Comparison of ENCODE assay signal across 11 cellular contexts in genomic region chr3:98564282-98565005, GRCh38. TPM values are rescaled to one million over a fixed set of nuclear protein-coding genes. Genes with fewer than 3 reads are reported as not detected.
DNase-seq lines count a peak whose midpoint lies in the region; ATAC-seq and TF ChIP-seq lines count a peak whose summit lies in the region.
"Had no signal": no experiment of that assay in that cellular context is flagged by ENCODE, and none has a peak within 500 bp of the region (broad histone marks: within the 10 kb centered on the region; RNA-seq: fewer than 3 reads in every experiment).

No MANE protein-coding gene starts in this region.

- H3K4me1 ChIP-seq in CD4-positive, CD25-positive, alpha-beta regulatory T cell (ENCODE audit: control insufficient read depth, insufficient read depth, low read length, poor library complexity, severe bottlenecking): peaks cover 71% of the 10 kb centered on the region
- no peaks in the 10 kb centered on the region for H3K4me1 ChIP-seq in left ventricle myocardium inferior

- ATAC-seq in CD4-positive, CD25-positive, alpha-beta regulatory T cell (ENCODE audit: low read depth in 2 of 2): peak; percentile 70 to 71
- ATAC-seq in GM19023 (IDR thresholded peaks at IDR 0.05; ENCODE audit: unreplicated experiment) (peak; percentile 11), HG03135 (IDR thresholded peaks at IDR 0.05; ENCODE audit: unreplicated experiment) (peak; percentile 4)

- H3K9me3 ChIP-seq in CD4-positive, CD25-positive, alpha-beta regulatory T cell (ENCODE audit: control insufficient read depth in 2 of 2, low read length in 2 of 2): no peaks in the 10 kb centered on the region
- H3K9me3 ChIP-seq in left ventricle myocardium inferior (replicated peaks): no peaks in the 10 kb centered on the region

- H3K27me3 ChIP-seq in CD4-positive, CD25-positive, alpha-beta regulatory T cell (ENCODE audit: control insufficient read depth, insufficient read depth, low read length): no peaks in the 10 kb centered on the region
- H3K27me3 ChIP-seq in left ventricle myocardium inferior (ENCODE audit: low read depth): no peaks in the 10 kb centered on the region

- peaks cover 0 to 7% (median 0%) of the 10 kb centered on the region in 7 donors for H3K9me3 Mint-ChIP-seq in CD4-positive, CD25-positive, alpha-beta regulatory T cell
- peaks cover 4% of the 10 kb centered on the region for H3K9me3 Mint-ChIP-seq in activated T-helper 1 cell treated with anti-CD3 and anti-CD28 coated beads, Interleukin-12 subunit alpha, Interleukin-12 subunit beta, Interleukin-2, Interleukin-4 antibody, amounts not matched to agents 30 ng/mL and 10 ng/mL and 1 ng/mL, durations not matched to agents 14 hours and 24 hours and 36 hours

- peak overlapping the region; percentile 95 to 100 (median 97) for H3K27ac Mint-ChIP-seq in CD4-positive, CD25-positive, alpha-beta regulatory T cell
- peak overlapping the region; percentile 45 for H3K27ac Mint-ChIP-seq in activated T-helper 1 cell treated with anti-CD3 and anti-CD28 coated beads, Interleukin-12 subunit alpha, Interleukin-12 subunit beta, Interleukin-2, Interleukin-4 antibody, amounts not matched to agents 30 ng/mL and 10 ng/mL and 1 ng/mL, durations not matched to agents 14 hours and 24 hours and 36 hours

- H3K36me3 Mint-ChIP-seq in CD4-positive, CD25-positive, alpha-beta regulatory T cell: no peaks in the 10 kb centered on the region
- H3K36me3 Mint-ChIP-seq in activated T-helper 1 cell treated with anti-CD3 and anti-CD28 coated beads, Interleukin-12 subunit alpha, Interleukin-12 subunit beta, Interleukin-2, Interleukin-4 antibody, amounts not matched to agents 30 ng/mL and 10 ng/mL and 1 ng/mL, durations not matched to agents 14 hours and 24 hours and 36 hours (ENCODE audit: low read depth): peaks cover 9% of the 10 kb centered on the region

- peak overlapping the region; percentile 72 for H3K4me3 ChIP-seq in CD4-positive, CD25-positive, alpha-beta regulatory T cell (ENCODE audit: low read depth, low read length)
- H3K4me3 ChIP-seq in left ventricle myocardium inferior: no peak overlapping the region

- peak overlapping the region; percentile 58 to 82 (median 78) for H3K4me3 Mint-ChIP-seq in CD4-positive, CD25-positive, alpha-beta regulatory T cell
- peak overlapping the region; percentile 60 for H3K4me3 Mint-ChIP-seq in activated T-helper 1 cell treated with anti-CD3 and anti-CD28 coated beads, Interleukin-12 subunit alpha, Interleukin-12 subunit beta, Interleukin-2, Interleukin-4 antibody, amounts not matched to agents 30 ng/mL and 10 ng/mL and 1 ng/mL, durations not matched to agents 14 hours and 24 hours and 36 hours

- peak overlapping the region; percentile 94 for H3K27ac ChIP-seq in CD4-positive, CD25-positive, alpha-beta regulatory T cell (ENCODE audit: insufficient read depth, low read length, poor library complexity, severe bottlenecking)
- H3K27ac ChIP-seq in left ventricle myocardium inferior (replicated peaks) (no peak overlapping the region), caudate nucleus (ENCODE audit: low read depth, low read length) (no peak overlapping the region)
- H3K27ac ChIP-seq: VCaP had no signal

- peaks cover 45 to 79% (median 63%) of the 10 kb centered on the region in 4 donors for H3K4me1 Mint-ChIP-seq in CD4-positive, CD25-positive, alpha-beta regulatory T cell
- H3K4me1 Mint-ChIP-seq in activated T-helper 1 cell treated with anti-CD3 and anti-CD28 coated beads, Interleukin-12 subunit alpha, Interleukin-12 subunit beta, Interleukin-2, Interleukin-4 antibody, amounts not matched to agents 30 ng/mL and 10 ng/mL and 1 ng/mL, durations not matched to agents 14 hours and 24 hours and 36 hours (ENCODE audit: low read depth): peaks cover 94% of the 10 kb centered on the region

- intact Hi-C loops in activated T-helper 1 cell treated with anti-CD3 and anti-CD28 coated beads, Interleukin-12 subunit alpha, Interleukin-12 subunit beta, Interleukin-2, Interleukin-4 antibody, amounts not matched to agents 30 ng/mL and 10 ng/mL and 1 ng/mL, durations not matched to agents 14 hours and 24 hours and 36 hours (cut with micrococcal nuclease): loop anchor here (1.0 to 10.0 kb wide), 7 partner anchors 7 to 1310 kb away; partner anchors contain the start of gene CLDND1
- intact Hi-C loops in left ventricle myocardium inferior (cut with micrococcal nuclease): no loop called here

- peak; percentile 20 to 88 (median 65) for DNase-seq in CD4-positive, CD25-positive, alpha-beta regulatory T cell
- DNase-seq in activated T-helper 1 cell treated with anti-CD3 and anti-CD28 coated beads, Interleukin-12 subunit alpha, Interleukin-12 subunit beta, Interleukin-2, Interleukin-4 antibody, amounts not matched to agents 30 ng/mL and 10 ng/mL and 1 ng/mL, durations not matched to agents 14 hours and 24 hours and 36 hours (ENCODE audit: low spot score): no peak
- DNase-seq in NCI-H226: no peak
- DNase-seq in left ventricle myocardium inferior: no peak
- DNase-seq in caudate nucleus (lab: John Stamatoyannopoulos, UW): no peak
- no peak for DNase-seq in kidney tubule cell (ENCODE audit: low spot score)
- DNase-seq: head of caudate nucleus, NCI-H446 had no signal

- H3K36me3 ChIP-seq in CD4-positive, CD25-positive, alpha-beta regulatory T cell (ENCODE audit: control insufficient read depth, insufficient read depth, low read length): no peaks in the 10 kb centered on the region
- no peaks in the 10 kb centered on the region for H3K36me3 ChIP-seq in left ventricle myocardium inferior

- peaks cover 4% of the 10 kb centered on the region for H3K27me3 Mint-ChIP-seq in CD4-positive, CD25-positive, alpha-beta regulatory T cell
- H3K27me3 Mint-ChIP-seq in activated T-helper 1 cell treated with anti-CD3 and anti-CD28 coated beads, Interleukin-12 subunit alpha, Interleukin-12 subunit beta, Interleukin-2, Interleukin-4 antibody, amounts not matched to agents 30 ng/mL and 10 ng/mL and 1 ng/mL, durations not matched to agents 14 hours and 24 hours and 36 hours (ENCODE audit: insufficient read depth): no peaks in the 10 kb centered on the region

- no peak for TF ChIP-seq CTCF in left ventricle myocardium inferior (IDR thresholded peaks at IDR 0.05; ENCODE audit: borderline replicate concordance)

RNA-seq across cellular contexts. Expression of gene CPOX, which starts 29.0 kb away (rescaled TPM):
- total RNA-seq in CD4-positive, CD25-positive, alpha-beta regulatory T cell: 22.8 TPM
- 1 to 10 TPM; 7.1 to 9.5 (median 7.2) TPM for polyA plus RNA-seq in CD4-positive, CD25-positive, alpha-beta regulatory T cell
- 42.2 and 47.4 TPM in 2 replicates for total RNA-seq in activated T-helper 1 cell treated with anti-CD3 and anti-CD28 coated beads, Interleukin-12 subunit alpha, Interleukin-12 subunit beta, Interleukin-2, Interleukin-4 antibody, amounts not matched to agents 30 ng/mL and 10 ng/mL and 1 ng/mL, durations not matched to agents 14 hours and 24 hours and 36 hours
- total RNA-seq in left ventricle myocardium inferior: 12.8 TPM

RNA-seq across cellular contexts. Expression of gene GPR15, which starts 32.7 kb away (rescaled TPM):
- total RNA-seq in CD4-positive, CD25-positive, alpha-beta regulatory T cell: 5.7 TPM
- 10 to 100 TPM in 2 of 4 donors, 1 to 10 TPM in 2; 8.6 to 72.4 (median 9.8) TPM for polyA plus RNA-seq in CD4-positive, CD25-positive, alpha-beta regulatory T cell
- 5.6 and 6.8 TPM in 2 replicates for total RNA-seq in activated T-helper 1 cell treated with anti-CD3 and anti-CD28 coated beads, Interleukin-12 subunit alpha, Interleukin-12 subunit beta, Interleukin-2, Interleukin-4 antibody, amounts not matched to agents 30 ng/mL and 10 ng/mL and 1 ng/mL, durations not matched to agents 14 hours and 24 hours and 36 hours
- total RNA-seq in left ventricle myocardium inferior: not detected

RNA-seq across cellular contexts. Expression of gene CLDND1, which starts 41.7 kb away (rescaled TPM):
- 266 TPM for total RNA-seq in CD4-positive, CD25-positive, alpha-beta regulatory T cell
- 100 to 1,000 TPM; 193 to 320 (median 249) TPM for polyA plus RNA-seq in CD4-positive, CD25-positive, alpha-beta regulatory T cell
- total RNA-seq in activated T-helper 1 cell treated with anti-CD3 and anti-CD28 coated beads, Interleukin-12 subunit alpha, Interleukin-12 subunit beta, Interleukin-2, Interleukin-4 antibody, amounts not matched to agents 30 ng/mL and 10 ng/mL and 1 ng/mL, durations not matched to agents 14 hours and 24 hours and 36 hours: 314 and 328 TPM in 2 replicates
- total RNA-seq in left ventricle myocardium inferior: 69.9 TPM

Comparison
In these comparisons a context has a peak if more than half of its experiments do, and no peak if none do; other contexts are left out.
1. ATAC-seq: peak in every context shown above with its lines; median percentile 70 in CD4-positive, CD25-positive, alpha-beta regulatory T cell; 11 in GM19023; 4 in HG03135.
2. DNase-seq: peak in CD4-positive, CD25-positive, alpha-beta regulatory T cell (3 of 3); none in activated T-helper 1 cell treated with anti-CD3 and anti-CD28 coated beads, Interleukin-12 subunit alpha, Interleukin-12 subunit beta, Interleukin-2, Interleukin-4 antibody, amounts not matched to agents 30 ng/mL and 10 ng/mL and 1 ng/mL, durations not matched to agents 14 hours and 24 hours and 36 hours (single experiment), NCI-H226 (single experiment), left ventricle myocardium inferior (single experiment), caudate nucleus (0 of 61) and kidney tubule cell (single experiment).